In the genomic region with DNA sequence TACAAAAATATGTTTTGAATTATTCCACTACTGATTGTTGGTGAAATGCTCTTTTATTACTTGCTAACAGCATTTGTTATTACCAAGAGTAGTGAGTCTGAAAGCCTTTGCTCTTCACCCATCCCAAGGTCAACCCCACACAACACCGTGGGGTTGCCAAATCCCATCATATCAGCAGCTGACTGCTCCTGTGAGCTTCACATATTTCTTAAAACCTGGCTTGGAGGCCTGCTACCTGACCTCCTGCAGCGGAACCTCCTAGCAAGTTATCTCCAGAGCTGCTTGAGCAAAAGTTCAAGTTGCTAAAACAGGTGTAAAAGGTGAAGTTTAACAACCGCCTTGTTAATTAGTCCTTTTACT, we compare ENCODE assay signal across 19 cellular contexts.
"Had no signal": no experiment of that assay in that cellular context is flagged by ENCODE, and none has a peak within 500 bp of the region (broad histone marks: within the 10 kb centered on the region; RNA-seq: fewer than 3 reads in every experiment).

No MANE protein-coding gene starts in this region.

- H3K9me3 Mint-ChIP-seq: memory B cell; natural killer cell treated with Interleukin-12 subunit alpha and Interleukin-12 subunit beta and Interleukin-15 and Interleukin-18, amount 100 ng/mL, for 72 hours; stimulated activated naive B cell treated with anti-CD40 and anti-IgM and Interleukin-4, amounts not matched to agents 10 μg/mL and 1 μg/mL and 100 μg/mL, for 72 hours had no signal

- DNase-seq: caudate nucleus; colonic mucosa; dorsolateral prefrontal cortex; effector CD8-positive, alpha-beta T cell; heart left ventricle; hypothalamus; left lung; lower lobe of right lung; midbrain; posterior cingulate gyrus; stimulated activated CD4-positive, alpha-beta T cell treated with anti-CD3 and anti-CD28 coated beads, Interleukin-15, amount 100 ng/mL, for 24 hours; stimulated activated CD4-positive, alpha-beta T cell treated with anti-CD3 and anti-CD28 coated beads, Interleukin-1b, Interleukin-23, amount 100 ng/mL, for 48 hours; stimulated activated CD4-positive, alpha-beta T cell treated with anti-CD3 and anti-CD28 coated beads, Interleukin-4, amount 100 ng/mL, for 4 hours; stimulated activated naive B cell treated with anti-CD40 and anti-IgM and Interleukin-4, amounts not matched to agents 10 μg/mL and 1 μg/mL and 100 μg/mL, for 72 hours; stomach; substantia nigra; trophoblast cell had no signal

- H3K4me3 Mint-ChIP-seq: memory B cell; natural killer cell treated with Interleukin-12 subunit alpha and Interleukin-12 subunit beta and Interleukin-15 and Interleukin-18, amount 100 ng/mL, for 72 hours; stimulated activated naive B cell treated with anti-CD40 and anti-IgM and Interleukin-4, amounts not matched to agents 10 μg/mL and 1 μg/mL and 100 μg/mL, for 72 hours had no signal

- H3K36me3 Mint-ChIP-seq: memory B cell; natural killer cell treated with Interleukin-12 subunit alpha and Interleukin-12 subunit beta and Interleukin-15 and Interleukin-18, amount 100 ng/mL, for 72 hours; stimulated activated naive B cell treated with anti-CD40 and anti-IgM and Interleukin-4, amounts not matched to agents 10 μg/mL and 1 μg/mL and 100 μg/mL, for 72 hours had no signal

- H3K27ac Mint-ChIP-seq: memory B cell; natural killer cell treated with Interleukin-12 subunit alpha and Interleukin-12 subunit beta and Interleukin-15 and Interleukin-18, amount 100 ng/mL, for 72 hours; stimulated activated naive B cell treated with anti-CD40 and anti-IgM and Interleukin-4, amounts not matched to agents 10 μg/mL and 1 μg/mL and 100 μg/mL, for 72 hours had no signal

- H3K4me1 Mint-ChIP-seq: memory B cell had no signal

- ATAC-seq: left lung; lower lobe of right lung; natural killer cell treated with Interleukin-12 subunit alpha and Interleukin-12 subunit beta and Interleukin-15 and Interleukin-18, amount 100 ng/mL, for 72 hours; stimulated activated naive B cell treated with anti-CD40 and anti-IgM and Interleukin-4, amounts not matched to agents 10 μg/mL and 1 μg/mL and 100 μg/mL, for 72 hours had no signal

- H3K27me3 Mint-ChIP-seq: stimulated activated naive B cell treated with anti-CD40 and anti-IgM and Interleukin-4, amounts not matched to agents 10 μg/mL and 1 μg/mL and 100 μg/mL, for 72 hours had no signal
